Comparison of ENCODE assay signal across 29 cellular contexts in genomic region chr12:113734503-113734902, GRCh38.
"Had no signal": no experiment of that assay in that cellular context is flagged by ENCODE, and none has a peak within 500 bp of the region (broad histone marks: within the 10 kb centered on the region; RNA-seq: fewer than 3 reads in every experiment).

No MANE protein-coding gene starts in this region.

- H3K27ac ChIP-seq: neural progenitor cell, ovary, parathyroid adenoma, psoas muscle, right lobe of liver, sigmoid colon, stomach, thoracic aorta, thyroid gland, tibial nerve, upper lobe of left lung, vagina had no signal

- ATAC-seq: natural killer cell; psoas muscle; right cardiac atrium; right lobe of liver; stimulated activated effector memory CD8-positive, alpha-beta T cell treated with anti-CD3 and anti-CD28 coated beads, Interleukin-12 subunit alpha, Interleukin-12 subunit beta, amount 100 ng/mL, for 72 hours; stimulated activated naive B cell treated with anti-CD40 and anti-IgM and Interleukin-4, amounts not matched to agents 10 μg/mL and 1 μg/mL and 100 μg/mL, for 72 hours had no signal

- H3K4me1 ChIP-seq: parathyroid adenoma, psoas muscle, right lobe of liver, sigmoid colon, stomach, thyroid gland, tibial nerve, upper lobe of left lung, vagina had no signal

- H2AFZ ChIP-seq: parathyroid adenoma had no signal

- H3K9ac ChIP-seq: neural progenitor cell, parathyroid adenoma had no signal

- H3K9me3 Mint-ChIP-seq: natural killer cell; stimulated activated effector memory CD8-positive, alpha-beta T cell treated with anti-CD3 and anti-CD28 coated beads, Interleukin-12 subunit alpha, Interleukin-12 subunit beta, amount 100 ng/mL, for 72 hours; stimulated activated naive CD8-positive, alpha-beta T cell treated with anti-CD3 and anti-CD28 coated beads, Interleukin-15, Interleukin-2, amounts not matched to agents 100 ng/mL and 50 ng/mL, for 24 hours had no signal

- H3K4me3 ChIP-seq: neural progenitor cell, ovary, psoas muscle, right lobe of liver, sigmoid colon, stomach, thoracic aorta, thyroid gland, tibial nerve, upper lobe of left lung, vagina had no signal

- H3K9me3 ChIP-seq: ovary, psoas muscle, right lobe of liver, thoracic aorta, thyroid gland, upper lobe of left lung, vagina had no signal

- DNase-seq: natural killer cell; occipital lobe; ovary; posterior cingulate gyrus; psoas muscle; right cardiac atrium; right lobe of liver; sigmoid colon; small intestine; stimulated activated CD4-positive, alpha-beta T cell treated with anti-CD3 and anti-CD28 coated beads, Interleukin-15, amount 100 ng/mL, for 24 hours; stimulated activated CD4-positive, alpha-beta T cell treated with anti-CD3 and anti-CD28 coated beads, Interleukin-2, amount 100 ng/mL, for 24 hours; stimulated activated CD4-positive, alpha-beta T cell treated with anti-CD3 and anti-CD28 coated beads, Interleukin-2, amount 100 ng/mL, for 48 hours; stimulated activated CD4-positive, alpha-beta T cell treated with anti-CD3 and anti-CD28 coated beads, Interleukin-4, amount 100 ng/mL, for 24 hours; stimulated activated naive B cell treated with anti-CD40 and anti-IgM and Interleukin-4, amounts not matched to agents 10 μg/mL and 1 μg/mL and 100 μg/mL, for 72 hours; stimulated activated naive CD4-positive, alpha-beta T cell treated with Interleukin-2 at 50 U/mL for 16 hours; stomach; thyroid gland; trophoblast cell; upper lobe of left lung had no signal

- H3K36me3 Mint-ChIP-seq: natural killer cell; neural progenitor cell; stimulated activated effector memory CD8-positive, alpha-beta T cell treated with anti-CD3 and anti-CD28 coated beads, Interleukin-12 subunit alpha, Interleukin-12 subunit beta, amount 100 ng/mL, for 72 hours; stimulated activated naive B cell treated with anti-CD40 and anti-IgM and Interleukin-4, amounts not matched to agents 10 μg/mL and 1 μg/mL and 100 μg/mL, for 72 hours had no signal

- H3K4me3 Mint-ChIP-seq: natural killer cell; nephron; stimulated activated effector memory CD8-positive, alpha-beta T cell treated with anti-CD3 and anti-CD28 coated beads, Interleukin-12 subunit alpha, Interleukin-12 subunit beta, amount 100 ng/mL, for 72 hours; stimulated activated naive B cell treated with anti-CD40 and anti-IgM and Interleukin-4, amounts not matched to agents 10 μg/mL and 1 μg/mL and 100 μg/mL, for 72 hours; stimulated activated naive CD8-positive, alpha-beta T cell treated with anti-CD3 and anti-CD28 coated beads, Interleukin-15, Interleukin-2, amounts not matched to agents 100 ng/mL and 50 ng/mL, for 24 hours had no signal

- H3K27me3 ChIP-seq: neural progenitor cell, ovary, right lobe of liver, thyroid gland, tibial nerve, upper lobe of left lung, vagina had no signal

- H3K79me2 ChIP-seq: parathyroid adenoma had no signal

- H3K27ac Mint-ChIP-seq: natural killer cell; nephron; progenitor cell of endocrine pancreas; stimulated activated effector memory CD8-positive, alpha-beta T cell treated with anti-CD3 and anti-CD28 coated beads, Interleukin-12 subunit alpha, Interleukin-12 subunit beta, amount 100 ng/mL, for 72 hours; stimulated activated naive B cell treated with anti-CD40 and anti-IgM and Interleukin-4, amounts not matched to agents 10 μg/mL and 1 μg/mL and 100 μg/mL, for 72 hours; stimulated activated naive CD8-positive, alpha-beta T cell treated with anti-CD3 and anti-CD28 coated beads, Interleukin-15, Interleukin-2, amounts not matched to agents 100 ng/mL and 50 ng/mL, for 24 hours had no signal

- H3K4me1 Mint-ChIP-seq: natural killer cell; nephron; stimulated activated naive B cell treated with anti-CD40 and anti-IgM and Interleukin-4, amounts not matched to agents 10 μg/mL and 1 μg/mL and 100 μg/mL, for 72 hours had no signal

- H3K36me3 ChIP-seq: neural progenitor cell, ovary, right lobe of liver, sigmoid colon, stomach, thoracic aorta, thyroid gland, tibial nerve, upper lobe of left lung, vagina had no signal

- FAIRE-seq: small intestine, urothelium cell line had no signal
